8 cellular contexts compared by ENCODE assay signal in genomic region chr5:180860273-180860886, GRCh38. TPM values are rescaled to one million over a fixed set of nuclear protein-coding genes. Genes with fewer than 3 reads are reported as not detected.
DNase-seq lines count a peak whose midpoint lies in the region; ATAC-seq and TF ChIP-seq lines count a peak whose summit lies in the region.

No MANE protein-coding gene starts in this region.

- H4K20me1 ChIP-seq in HCT116 (ENCODE audit: insufficient read depth), result no peaks in the 10 kb centered on the region

- TF ChIP-seq EP300 in stomach (IDR thresholded peaks at IDR 0.05), result no peak

- H3K27me3 ChIP-seq in HCT116 (ENCODE audit: insufficient read depth, low read length) (no peaks in the 10 kb centered on the region), mesendoderm (ENCODE audit: insufficient read depth, low read length, poor library complexity) (no peaks in the 10 kb centered on the region), stomach (no peaks in the 10 kb centered on the region)

- peak overlapping the region; percentile 92 for H3K18ac ChIP-seq in mesendoderm (ENCODE audit: low read length)

- peak overlapping the region; percentile 89 for H2BK5ac ChIP-seq in mesendoderm (ENCODE audit: low read length)

- peak overlapping the region; percentile 96 for H3K4me3 Mint-ChIP-seq in T-helper 1 cell treated with Interleukin-12 subunit alpha and Interleukin-12 subunit beta and Interleukin-4 antibody, amounts not matched to agents 30 μg/mL and 1 μg/mL, for 36 hours
- H3K4me3 Mint-ChIP-seq in dendritic cell treated with granulocyte-macrophage colony-stimulating factor and Interleukin-4, amounts not matched to agents 40 ng/mL and 50 ng/mL, for 4 days, result peak overlapping the region; percentile 91

- no peak overlapping the region for H4K8ac ChIP-seq in mesendoderm (ENCODE audit: low read depth, low read length)

- POLR2A ChIA-PET in HCT116 (lab: Charles Lee), result interaction anchor here (0.7 to 2.1 kb wide), 2 partner anchors 29 to 106 kb away, joined by 3 to 7 read pairs; no protein-coding TSS in a partner anchor

- H3K4me2 ChIP-seq in HCT116 (ENCODE audit: low read length) (peak overlapping the region; percentile 88), mesendoderm (ENCODE audit: low read length) (peak overlapping the region; percentile 65)

- BruUV-seq in HCT116 (replicated peaks; lab: Mats Ljungman, UMichigan), result TSS peak; percentile 59

- no peak overlapping the region for H2BK15ac ChIP-seq in mesendoderm (replicated peaks; ENCODE audit: low read depth)

- peak overlapping the region; percentile 98 for H3K27ac ChIP-seq in HCT116 (ENCODE audit: low read depth, low read length)
- H3K27ac ChIP-seq in mesendoderm (ENCODE audit: low read depth, low read length), result peak overlapping the region; percentile 95
- H3K27ac ChIP-seq in stomach, result peak overlapping the region; percentile 90 to 97 (median 94)

- peaks cover 24% of the 10 kb centered on the region for H3K36me3 Mint-ChIP-seq in T-helper 1 cell treated with Interleukin-12 subunit alpha and Interleukin-12 subunit beta and Interleukin-4 antibody, amounts not matched to agents 30 μg/mL and 1 μg/mL, for 36 hours (ENCODE audit: low read depth)
- H3K36me3 Mint-ChIP-seq in dendritic cell treated with granulocyte-macrophage colony-stimulating factor and Interleukin-4, amounts not matched to agents 40 ng/mL and 50 ng/mL, for 4 days (ENCODE audit: low read depth), result peaks cover 33% of the 10 kb centered on the region

- TF ChIP-seq CTCF in HCT116 (IDR thresholded peaks at IDR 0.05 in 2 of 3, conservative IDR thresholded peaks at IDR 0.05 in 1 of 3; ENCODE audit: borderline replicate concordance in 1 of 3, insufficient read depth in 1 of 3, low read depth in 2 of 3, low read length in 2 of 3), result peak in 2 of 3 experiments; percentile 19 to 43; a peak in 1 of 6 replicates
- no peak for TF ChIP-seq CTCF in stomach (IDR thresholded peaks at IDR 0.05)

- no peak overlapping the region for H4K5ac ChIP-seq in mesendoderm (ENCODE audit: low read length)

- H2AFZ ChIP-seq in HCT116 (ENCODE audit: low read depth, low read length, poor library complexity, severe bottlenecking), result no peak overlapping the region

- H3K79me1 ChIP-seq in mesendoderm (ENCODE audit: low read length), result peaks cover under 1% of the 10 kb centered on the region

- RAD21 ChIA-PET in HCT116 (lab: Charles Lee; ENCODE audit: low non-redundant PET in 1 of 2, low total read pairs in 2 of 2, uncharacterized antibody in 2 of 2, unreplicated experiment in 2 of 2), result interaction anchor here in 1 of 2 experiments (0.6 kb wide), 1 partner anchor 16 kb away, joined by 5 read pairs; no protein-coding TSS in a partner anchor

- no peaks in the 10 kb centered on the region for H3K9me3 ChIP-seq in HCT116 (ENCODE audit: control insufficient read depth in 1 of 2, insufficient read depth in 1 of 2, low read depth in 1 of 2, low read length in 2 of 2)
- H3K9me3 ChIP-seq in stomach, result no peaks in the 10 kb centered on the region

- TF ChIP-seq POLR2A in HCT116 (IDR thresholded peaks at IDR 0.05; ENCODE audit: borderline replicate concordance, extremely low read depth, insufficient read depth, insufficient read length) (peak; percentile 21), stomach (IDR thresholded peaks at IDR 0.05) (no peak)

- H3K56ac ChIP-seq in mesendoderm (ENCODE audit: low read length), result peak overlapping the region; percentile 95

- peak overlapping the region; percentile 96 for H3K27ac Mint-ChIP-seq in T-helper 1 cell treated with Interleukin-12 subunit alpha and Interleukin-12 subunit beta and Interleukin-4 antibody, amounts not matched to agents 30 μg/mL and 1 μg/mL, for 36 hours
- peak overlapping the region; percentile 88 for H3K27ac Mint-ChIP-seq in dendritic cell treated with granulocyte-macrophage colony-stimulating factor and Interleukin-4, amounts not matched to agents 40 ng/mL and 50 ng/mL, for 4 days

- H3K4me1 Mint-ChIP-seq in T-helper 1 cell treated with Interleukin-12 subunit alpha and Interleukin-12 subunit beta and Interleukin-4 antibody, amounts not matched to agents 30 μg/mL and 1 μg/mL, for 36 hours (ENCODE audit: low read depth), result peaks cover 15% of the 10 kb centered on the region
- H3K4me1 Mint-ChIP-seq in dendritic cell treated with granulocyte-macrophage colony-stimulating factor and Interleukin-4, amounts not matched to agents 40 ng/mL and 50 ng/mL, for 4 days (ENCODE audit: low read depth), result peaks cover 24% of the 10 kb centered on the region

- H3K9me2 ChIP-seq in HCT116 (ENCODE audit: insufficient read depth), result no peaks in the 10 kb centered on the region

- H3K4me1 ChIP-seq in HCT116 (ENCODE audit: control insufficient read depth in 1 of 2, insufficient read depth in 2 of 2, low read length in 2 of 2) (peaks cover 2 to 14% of the 10 kb centered on the region in 2 experiments; a peak in 2 of 4 replicates), mesendoderm (ENCODE audit: control insufficient read depth, low read depth, low read length) (no peaks in the 10 kb centered on the region), stomach (peaks cover 8 to 23% (median 15%) of the 10 kb centered on the region in 4 donors)

- peak overlapping the region; percentile 79 for H3K9ac ChIP-seq in HCT116 (ENCODE audit: low read length)
- H3K9ac ChIP-seq in mesendoderm (ENCODE audit: low read length), result peak overlapping the region; percentile 86

- H3K27me3 Mint-ChIP-seq in T-helper 1 cell treated with Interleukin-12 subunit alpha and Interleukin-12 subunit beta and Interleukin-4 antibody, amounts not matched to agents 30 μg/mL and 1 μg/mL, for 36 hours (ENCODE audit: low read depth), result no peaks in the 10 kb centered on the region
- no peaks in the 10 kb centered on the region for H3K27me3 Mint-ChIP-seq in dendritic cell treated with granulocyte-macrophage colony-stimulating factor and Interleukin-4, amounts not matched to agents 40 ng/mL and 50 ng/mL, for 4 days

- H3K9me3 Mint-ChIP-seq in T-helper 1 cell treated with Interleukin-12 subunit alpha and Interleukin-12 subunit beta and Interleukin-4 antibody, amounts not matched to agents 30 μg/mL and 1 μg/mL, for 36 hours, result no peaks in the 10 kb centered on the region
- no peaks in the 10 kb centered on the region for H3K9me3 Mint-ChIP-seq in dendritic cell treated with granulocyte-macrophage colony-stimulating factor and Interleukin-4, amounts not matched to agents 40 ng/mL and 50 ng/mL, for 4 days

- CTCF ChIA-PET in HCT116 (lab: Charles Lee), result interaction anchor here (0.6 to 1.0 kb wide), 4 partner anchors 11 to 330 kb away, joined by 3 read pairs; no protein-coding TSS in a partner anchor

- peak; percentile 54 for ATAC-seq in HCT116

- H2BK120ac ChIP-seq in mesendoderm (ENCODE audit: low read depth, low read length), result peak overlapping the region; percentile 3

- no peak overlapping the region for H2AK5ac ChIP-seq in mesendoderm (ENCODE audit: low read length)

- H3K79me2 ChIP-seq in HCT116 (ENCODE audit: insufficient read depth, low read length) (peaks cover 35% of the 10 kb centered on the region), mesendoderm (ENCODE audit: control insufficient read depth, insufficient read depth, low read length) (no peaks in the 10 kb centered on the region)

- H3K4me3 ChIP-seq in HCT116 (replicated peaks in 1 of 2; ENCODE audit: low read depth in 1 of 2, low read length in 2 of 2) (peak overlapping the region; percentile 81 to 90), mesendoderm (ENCODE audit: low read length) (peak overlapping the region; percentile 95), stomach (peak overlapping the region; percentile 78 to 93 (median 89))

- peak overlapping the region; percentile 92 for H3K4ac ChIP-seq in mesendoderm (ENCODE audit: low read depth, low read length)

- intact Hi-C loops in HCT116 (cut with micrococcal nuclease) (loop anchor here (5.0 kb wide), 1 partner anchor 312 kb away; no protein-coding TSS in a partner anchor), stomach (cut with DNase I; ENCODE audit: low total_unique reads) (loop anchor here (10.0 kb wide), 1 partner anchor 294 kb away; no protein-coding TSS in a partner anchor)
- intact Hi-C loops in dendritic cell treated with granulocyte-macrophage colony-stimulating factor and Interleukin-4, amounts not matched to agents 40 ng/mL and 50 ng/mL, for 4 days (cut with micrococcal nuclease), result loop anchor here (2.0 to 5.0 kb wide), 4 partner anchors 30 to 382 kb away; partner anchors contain the start of genes MGAT1 and RACK1

- TF ChIP-seq RAD21 in HCT116 (IDR thresholded peaks at IDR 0.05; ENCODE audit: low read depth), result peak; percentile 33; the same call in 1 of the 2 replicates

- no peak overlapping the region for H3K23ac ChIP-seq in mesendoderm (ENCODE audit: low read length)

- H3K36me3 ChIP-seq in HCT116 (ENCODE audit: control insufficient read depth in 1 of 2, insufficient read depth in 2 of 2, low read length in 2 of 2), result peaks cover 6 to 21% of the 10 kb centered on the region in 2 experiments; a peak in 2 of 4 replicates
- no peaks in the 10 kb centered on the region for H3K36me3 ChIP-seq in mesendoderm (ENCODE audit: control insufficient read depth, insufficient read depth, low read length)
- H3K36me3 ChIP-seq in stomach, result peaks cover 0 to 31% (median 15%) of the 10 kb centered on the region in 4 donors

- DNase-seq in activated gamma-delta T cell treated with Interleukin-2 at 50 U/mL for 16 hours (peak; percentile 46), activated gamma-delta T cell (lab: John Stamatoyannopoulos, UW) (no peak), HCT116 (ENCODE audit: low read depth, low spot score) (peak; percentile 50), M059J (ENCODE audit: low read depth) (peak; percentile 60), mesendoderm (peak; percentile 91), stomach (no peak)

- no CpG with 5 or more reads among the region's 18 CpGs for WGBS in mesendoderm (ENCODE audit: extremely low coverage, insufficient coverage, low lambda C conversion rate)
- 0 to 1% (median 0%) methylated on average over 18 of the region's 18 CpGs for WGBS in stomach, 5 donors

RNA-seq across cellular contexts. Expression of gene ZFP62, which starts 0.7 kb away (rescaled TPM):
- total RNA-seq in HCT116 (2021; ENCODE audit: unreplicated experiment) (30.7 TPM), stomach (10 to 100 TPM in 4 of 5 donors, 1 to 10 TPM in 1; 8.2 to 46.9 (median 16.5) TPM)
- polyA plus RNA-seq in HCT116 (2012), result 15.9 and 20.4 TPM in 2 replicates
- total RNA-seq in M059J (2014; rRNA removed; shearing (Covaris generic)), result 8.4 and 16.9 TPM in 2 replicates
- 18.0 TPM for polyA plus RNA-seq in mesendoderm (2013, experiment 1 of 2)
- 18.4 TPM for polyA plus RNA-seq in mesendoderm (2013, experiment 2 of 2)
- polyA plus RNA-seq in stomach, result 10 to 100 TPM in 2 of 3 donors, 1 to 10 TPM in 1; 7.8 to 20.5 (median 13.3) TPM

RNA-seq across cellular contexts. Expression of gene BTNL8, which starts 38.6 kb away (rescaled TPM):
- total RNA-seq in HCT116 (2021; ENCODE audit: unreplicated experiment), result not detected
- not detected in 2 replicates for polyA plus RNA-seq in HCT116 (2012)
- total RNA-seq in M059J (2014; rRNA removed; shearing (Covaris generic)), result not detected in 2 replicates
- 0.18 TPM for polyA plus RNA-seq in mesendoderm (2013, experiment 1 of 2)
- polyA plus RNA-seq in mesendoderm (2013, experiment 2 of 2), result 0.21 TPM
- total RNA-seq in stomach, result 10 to 100 TPM in 2 of 5 donors, 1 to 10 TPM in 3; 2.2 to 22.0 (median 7.0) TPM
- polyA plus RNA-seq in stomach, result 1 to 10 TPM in 1 of 3 donors, under 1 TPM in 2; 0.76 to 1.3 (median 0.80) TPM

RNA-seq across cellular contexts. Expression of gene MGAT1, which starts 57.8 kb away (rescaled TPM):
- 53.0 TPM for total RNA-seq in HCT116 (2021; ENCODE audit: unreplicated experiment)
- 44.8 and 49.4 TPM in 2 replicates for polyA plus RNA-seq in HCT116 (2012)
- total RNA-seq in M059J (2014; rRNA removed; shearing (Covaris generic)), result 66.3 and 107 TPM in 2 replicates
- 40.4 TPM for polyA plus RNA-seq in mesendoderm (2013, experiment 1 of 2)
- 40.6 TPM for polyA plus RNA-seq in mesendoderm (2013, experiment 2 of 2)
- total RNA-seq in stomach, result 100 to 1,000 TPM in 3 of 5 donors, 10 to 100 TPM in 2; 57.2 to 656 (median 148) TPM
- polyA plus RNA-seq in stomach, result 10 to 100 TPM; 52.8 to 63.3 (median 57.9) TPM

Comparison
In these comparisons a context has a peak if more than half of its experiments do, and no peak if none do; other contexts are left out.
1. DNase-seq: peak in activated gamma-delta T cell treated with Interleukin-2 at 50 U/mL for 16 hours (single experiment), HCT116 (single experiment), M059J (single experiment) and mesendoderm (single experiment); none in activated gamma-delta T cell (single experiment) and stomach (single experiment).
2. CTCF ChIP-seq: peak in HCT116 (2 of 3); none in stomach (0 of 7).
3. Peak in every context shown above with its lines, with median percentiles within 50 percentile points of each other: H3K27ac ChIP-seq and H3K4me3 ChIP-seq.